Comparison of ENCODE assay signal across 18 cellular contexts in the genomic region with DNA sequence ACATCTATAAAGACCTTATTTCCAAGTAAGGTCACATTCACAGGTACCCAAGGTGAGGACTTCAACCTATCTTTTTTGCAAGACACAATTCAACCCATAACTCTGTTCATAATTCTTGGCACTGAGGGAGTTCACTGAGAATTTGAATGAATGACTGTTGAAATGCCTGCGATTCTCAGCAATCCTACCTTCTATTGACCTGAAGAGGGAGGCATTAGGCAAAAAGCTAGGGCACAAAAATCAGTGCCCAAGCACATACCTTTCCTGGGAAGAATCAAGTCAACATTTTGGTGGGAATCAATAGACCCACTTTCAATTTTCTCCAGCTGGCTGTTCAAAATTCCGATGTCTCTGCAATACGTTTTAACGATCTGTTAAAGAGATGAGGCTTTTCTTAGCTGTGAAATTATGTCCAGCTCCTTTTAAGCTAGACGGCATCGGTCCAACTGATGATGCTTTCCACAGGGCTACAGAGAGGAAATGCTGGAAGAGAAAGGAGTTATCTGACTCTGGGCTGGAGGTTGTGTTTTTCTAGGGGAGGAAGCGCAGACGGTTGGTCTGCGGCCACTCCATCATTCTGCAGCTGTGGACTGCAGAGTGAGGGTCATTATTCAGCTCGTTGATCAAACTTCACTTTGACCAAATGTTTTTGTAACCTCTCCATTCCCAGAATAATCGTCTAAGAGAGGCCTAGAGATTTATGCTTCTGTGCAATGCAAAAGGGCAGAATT. TPM values are rescaled to one million over a fixed set of nuclear protein-coding genes. Genes with fewer than 3 reads are reported as not detected.
A peak's percentile ranks its signal among the peaks of the same experiment; 100 is the strongest.
DNase-seq lines count a peak whose midpoint lies in the region; ATAC-seq, FAIRE-seq and TF ChIP-seq lines count a peak whose summit lies in the region.
"Had no signal": no experiment of that assay in that cellular context is flagged by ENCODE, and none has a peak within 500 bp of the region (broad histone marks: within the 10 kb centered on the region; RNA-seq: fewer than 3 reads in every experiment).

No MANE protein-coding gene starts in this region.

- H3K9me3 ChIP-seq in cardiac muscle cell (ENCODE audit: low read depth) = no peaks in the 10 kb centered on the region
- H3K9me3 ChIP-seq in right atrium auricular region = no peaks in the 10 kb centered on the region
- no peaks in the 10 kb centered on the region for H3K9me3 ChIP-seq in HepG2 (ENCODE audit: low read length)
- H3K9me3 ChIP-seq: ascending aorta, tibial nerve had no signal

- H3K36me3 ChIP-seq in cardiac muscle cell (no peaks in the 10 kb centered on the region), right atrium auricular region (no peaks in the 10 kb centered on the region), HepG2 (replicated peaks in 1 of 2; ENCODE audit: control insufficient read depth in 1 of 2, insufficient read depth in 2 of 2, low read length in 2 of 2) (no peaks in the 10 kb centered on the region)
- H3K36me3 ChIP-seq: ascending aorta, tibial nerve had no signal

- TF ChIP-seq RAD21 in HepG2 (CRISPR knock-in tag; IDR thresholded peaks at IDR 0.05) = no peak

- TF ChIP-seq EP300 in HepG2 (IDR thresholded peaks at IDR 0.05; ENCODE audit: low read depth in 2 of 2, low read length in 2 of 2) (no peak), HepG2 (CRISPR knock-in tag; IDR thresholded peaks at IDR 0.05; ENCODE audit: borderline replicate concordance) (no peak)

- H3K27ac ChIP-seq in cardiac muscle cell (no peak overlapping the region), right atrium auricular region (no peak overlapping the region), HepG2 (ENCODE audit: extremely low read length, insufficient read depth, low read length) (no peak overlapping the region)
- H3K27ac ChIP-seq: ascending aorta, tibial nerve had no signal

- peaks cover 3% of the 10 kb centered on the region for H3K4me1 ChIP-seq in cardiac muscle cell (ENCODE audit: low read depth)
- H3K4me1 ChIP-seq in right atrium auricular region = peaks cover 0 to 12% of the 10 kb centered on the region in 2 donors
- no peaks in the 10 kb centered on the region for H3K4me1 ChIP-seq in HepG2 (ENCODE audit: insufficient read depth, low read length)
- H3K4me1 ChIP-seq: ascending aorta had no signal

- TF ChIP-seq POLR2A in HepG2 (IDR thresholded peaks at IDR 0.05; ENCODE audit: insufficient read depth in 1 of 2, low read depth in 2 of 2, low read length in 2 of 2) = no peak

- no peak overlapping the region for H2AFZ ChIP-seq in HepG2 (ENCODE audit: low read length)

- DNase-seq in cardiac muscle cell (ENCODE audit: low read depth in 1 of 2, low spot score in 1 of 2) (peak in 1 of 2 donors; percentile 78), right atrium auricular region (ENCODE audit: low spot score) (no peak), choroid plexus epithelial cell (ENCODE audit: low read depth) (peak; percentile 33), HepG2 (ENCODE audit: low spot score) (no peak), GM13976 (ENCODE audit: low spot score) (no peak), NCI-H1417 treated with DMSO at 0.1 percent for 48 hours (lab: John Stamatoyannopoulos, UW) (no peak), COR-L47 (lab: John Stamatoyannopoulos, UW) (no peak)
- DNase-seq: activated CD4-positive, alpha-beta T cell treated with anti-CD3 and anti-CD28 coated beads for 1 hour; activated T-cell treated with anti-CD3 and anti-CD28 coated beads, Interleukin-2, amount 50 U/mL, for 1 hour; effector memory CD8-positive, alpha-beta T cell; hippocampal formation; NCI-H2107 had no signal

- H3K79me2 ChIP-seq in HepG2 (ENCODE audit: insufficient read depth, low read length) = no peaks in the 10 kb centered on the region

- in situ Hi-C loops in HepG2 (cut with HindIII; ENCODE audit: extremely low pct_ligation_motif_present, low pct_unique_long_range_greater_than_20kb) = no loop called here
- in situ Hi-C loops in GM13976 (cut with MboI; ENCODE audit: low sequenced_read_pairs, unreplicated experiment) = no loop called here

- H3K27me3 ChIP-seq in cardiac muscle cell = no peaks in the 10 kb centered on the region
- no peaks in the 10 kb centered on the region for H3K27me3 ChIP-seq in right atrium auricular region
- peaks cover 0 to 8% of the 10 kb centered on the region in 2 experiments; a peak in 1 of 5 replicates for H3K27me3 ChIP-seq in HepG2 (ENCODE audit: control insufficient read depth in 1 of 2, insufficient read depth in 2 of 2, low read length in 2 of 2)
- H3K27me3 ChIP-seq: ascending aorta, tibial nerve had no signal

- ATAC-seq in HepG2 (no peak), GM21529 (IDR thresholded peaks at IDR 0.05; ENCODE audit: unreplicated experiment) (no peak)
- ATAC-seq: effector memory CD8-positive, alpha-beta T cell had no signal

- CTCF ChIA-PET in HepG2 (lab: Yijun Ruan, JAX; ENCODE audit: low intra/inter-chr PET ratio, low total read pairs) = no interaction called here

- H3K4me3 ChIP-seq in cardiac muscle cell (no peak overlapping the region), right atrium auricular region (no peak overlapping the region), choroid plexus epithelial cell (ENCODE audit: low read depth, low read length) (no peak overlapping the region), HepG2 (replicated peaks in 1 of 3; ENCODE audit: insufficient read depth in 1 of 3, low read depth in 2 of 3, low read length in 3 of 3) (no peak overlapping the region)
- H3K4me3 ChIP-seq: ascending aorta, lung, tibial nerve had no signal

- peak; percentile 22 for TF ChIP-seq CTCF in cardiac muscle cell (IDR thresholded peaks at IDR 0.05; ENCODE audit: low read depth, low read length)
- TF ChIP-seq CTCF in right atrium auricular region (IDR thresholded peaks at IDR 0.05) = no peak
- peak; percentile 39 for TF ChIP-seq CTCF in choroid plexus epithelial cell (conservative IDR thresholded peaks at IDR 0.05; ENCODE audit: low read depth, low read length)
- TF ChIP-seq CTCF in HepG2 (CRISPR knock-in tag; IDR thresholded peaks at IDR 0.05) = peak; percentile 16; the same call in 1 of the 2 replicates
- TF ChIP-seq CTCF in GM13976 (IDR thresholded peaks at IDR 0.05; ENCODE audit: borderline replicate concordance, control extremely low read depth, extremely low read depth, insufficient read depth, missing control alignments) = no peak

- POLR2A ChIA-PET in HepG2 (lab: Yijun Ruan, JAX) = no interaction called here

- H3K4me2 ChIP-seq in HepG2 (ENCODE audit: low read depth, low read length) = no peak overlapping the region

- intact Hi-C loops in HepG2 (cut with micrococcal nuclease; ENCODE audit: unreplicated experiment) = loop anchor here (5.0 kb wide), 2 partner anchors 459 to 474 kb away; no protein-coding TSS in a partner anchor

- no TSS peak for BruUV-seq in HepG2 (replicated peaks; lab: Mats Ljungman, UMichigan)

- WGBS in HepG2 (ENCODE audit: low lambda C conversion rate) = 44% methylated on average over 11 of the region's 11 CpGs

- H3K9ac ChIP-seq in HepG2 (ENCODE audit: insufficient read depth, low read depth, low read length) = no peak overlapping the region

- FAIRE-seq in HepG2 (lab: Jason Lieb, UNC) = no peak
- FAIRE-seq: A204.1 had no signal

- no peaks in the 10 kb centered on the region for H4K20me1 ChIP-seq in HepG2 (ENCODE audit: insufficient read depth, low read length)

RNA-seq across cellular contexts. Expression of a gene that starts 25.1 kb away (rescaled TPM):
- not detected in 2 replicates for total RNA-seq in cardiac muscle cell
- not detected in 2 replicates for polyA plus RNA-seq in cardiac muscle cell
- not detected for total RNA-seq in right atrium auricular region
- 0.11 TPM in 1 of 2 replicates, not detected in the other for total RNA-seq in HepG2 (2016; rRNA removed; fragmentation: Illumina TruSeq; extraction: Trizol)
- not detected in 2 replicates for total RNA-seq in HepG2 (2016; cell fraction: cytosol; rRNA removed; fragmentation: Illumina TruSeq; extraction: Trizol; ENCODE audit: low read depth)
- 0.09 and 0.21 TPM in 2 replicates for total RNA-seq in HepG2 (2016; cell fraction: insoluble cytoplasmic fraction; rRNA removed; fragmentation: Illumina TruSeq; extraction: Trizol)
- not detected in 2 replicates for total RNA-seq in HepG2 (2016; cell fraction: membrane; rRNA removed; fragmentation: Illumina TruSeq; extraction: Trizol)
- not detected in 2 replicates for total RNA-seq in HepG2 (2016; cell fraction: nucleus; rRNA removed; fragmentation: Illumina TruSeq; extraction: Trizol)
- not detected in 2 replicates for polyA plus RNA-seq in HepG2 (2011; rRNA removed)
- 0.08 TPM in 1 of 2 replicates, not detected in the other for polyA plus RNA-seq in HepG2 (2011; cell fraction: cytosol; rRNA removed)
- not detected in 2 replicates for polyA plus RNA-seq in HepG2 (2011; cell fraction: nucleus; rRNA removed)
- 0.17 TPM in 1 of 2 replicates, not detected in the other for polyA plus RNA-seq in HepG2 (2012)
- 0.07 and 0.12 TPM in 2 replicates for polyA plus RNA-seq in HepG2 (2016; cell fraction: cytosol; fragmentation: Illumina TruSeq; extraction: Trizol; ENCODE audit: low read depth)
- 0.20 TPM in 1 of 2 replicates, not detected in the other for polyA plus RNA-seq in HepG2 (2016; cell fraction: insoluble cytoplasmic fraction; fragmentation: Illumina TruSeq; extraction: Trizol; ENCODE audit: low read depth)
- 0.17 TPM in 1 of 2 replicates, not detected in the other for polyA plus RNA-seq in HepG2 (2016; cell fraction: membrane; fragmentation: Illumina TruSeq; extraction: Trizol; ENCODE audit: low read depth)
- not detected in 2 replicates for polyA plus RNA-seq in HepG2 (2016; cell fraction: nucleus; fragmentation: Illumina TruSeq; extraction: Trizol; ENCODE audit: insufficient read depth, low read depth)
- polyA minus RNA-seq in HepG2 (2011; rRNA and poly(A)+ RNA removed; ENCODE audit: low replicate concordance) = not detected in 2 replicates
- polyA minus RNA-seq in HepG2 (2011; cell fraction: cytosol; rRNA and poly(A)+ RNA removed) = not detected in 2 replicates
- polyA minus RNA-seq in HepG2 (2011; cell fraction: nucleus; rRNA and poly(A)+ RNA removed) = not detected in 2 replicates
- total RNA-seq: ascending aorta, LHCN-M2, tibial nerve had no signal

RNA-seq across cellular contexts. Expression of a gene that starts 51.1 kb away (rescaled TPM):
- total RNA-seq in cardiac muscle cell (20.8 and 30.8 TPM in 2 replicates), right atrium auricular region (10 to 100 TPM in 1 of 2 donors, 1 to 10 TPM in 1; 8.8 to 10.7 TPM), HepG2 (2016; rRNA removed; fragmentation: Illumina TruSeq; extraction: Trizol) (11.0 and 16.3 TPM in 2 replicates)
- polyA plus RNA-seq in cardiac muscle cell (2.7 and 5.5 TPM in 2 replicates), HepG2 (2011; rRNA removed) (2.9 and 4.3 TPM in 2 replicates)
- total RNA-seq in HepG2 (2016; cell fraction: cytosol; rRNA removed; fragmentation: Illumina TruSeq; extraction: Trizol; ENCODE audit: low read depth) = 7.3 and 9.7 TPM in 2 replicates
- 9.7 and 16.1 TPM in 2 replicates for total RNA-seq in HepG2 (2016; cell fraction: insoluble cytoplasmic fraction; rRNA removed; fragmentation: Illumina TruSeq; extraction: Trizol)
- 7.4 and 9.8 TPM in 2 replicates for total RNA-seq in HepG2 (2016; cell fraction: membrane; rRNA removed; fragmentation: Illumina TruSeq; extraction: Trizol)
- 12.2 and 12.6 TPM in 2 replicates for total RNA-seq in HepG2 (2016; cell fraction: nucleus; rRNA removed; fragmentation: Illumina TruSeq; extraction: Trizol)
- 1.5 and 2.5 TPM in 2 replicates for polyA plus RNA-seq in HepG2 (2011; cell fraction: cytosol; rRNA removed)
- 3.2 and 3.8 TPM in 2 replicates for polyA plus RNA-seq in HepG2 (2011; cell fraction: nucleus; rRNA removed)
- polyA plus RNA-seq in HepG2 (2012) = 1.7 and 2.1 TPM in 2 replicates
- polyA plus RNA-seq in HepG2 (2016; cell fraction: cytosol; fragmentation: Illumina TruSeq; extraction: Trizol; ENCODE audit: low read depth) = 0.36 TPM in 2 replicates
- polyA plus RNA-seq in HepG2 (2016; cell fraction: insoluble cytoplasmic fraction; fragmentation: Illumina TruSeq; extraction: Trizol; ENCODE audit: low read depth) = 4.0 and 4.5 TPM in 2 replicates
- 0.64 and 0.81 TPM in 2 replicates for polyA plus RNA-seq in HepG2 (2016; cell fraction: membrane; fragmentation: Illumina TruSeq; extraction: Trizol; ENCODE audit: low read depth)
- 4.2 and 4.3 TPM in 2 replicates for polyA plus RNA-seq in HepG2 (2016; cell fraction: nucleus; fragmentation: Illumina TruSeq; extraction: Trizol; ENCODE audit: insufficient read depth, low read depth)
- 11.7 and 21.3 TPM in 2 replicates for polyA minus RNA-seq in HepG2 (2011; rRNA and poly(A)+ RNA removed; ENCODE audit: low replicate concordance)
- 9.4 and 14.7 TPM in 2 replicates for polyA minus RNA-seq in HepG2 (2011; cell fraction: cytosol; rRNA and poly(A)+ RNA removed)
- 18.4 and 20.1 TPM in 2 replicates for polyA minus RNA-seq in HepG2 (2011; cell fraction: nucleus; rRNA and poly(A)+ RNA removed)

Comparison
In these comparisons a context has a peak if more than half of its experiments do, and no peak if none do; other contexts are left out.
1. CTCF ChIP-seq: peak in cardiac muscle cell (single experiment), choroid plexus epithelial cell (single experiment) and HepG2 (single experiment); none in right atrium auricular region (0 of 2) and GM13976 (single experiment).